9 cellular contexts compared by ENCODE assay signal in the genomic region with DNA sequence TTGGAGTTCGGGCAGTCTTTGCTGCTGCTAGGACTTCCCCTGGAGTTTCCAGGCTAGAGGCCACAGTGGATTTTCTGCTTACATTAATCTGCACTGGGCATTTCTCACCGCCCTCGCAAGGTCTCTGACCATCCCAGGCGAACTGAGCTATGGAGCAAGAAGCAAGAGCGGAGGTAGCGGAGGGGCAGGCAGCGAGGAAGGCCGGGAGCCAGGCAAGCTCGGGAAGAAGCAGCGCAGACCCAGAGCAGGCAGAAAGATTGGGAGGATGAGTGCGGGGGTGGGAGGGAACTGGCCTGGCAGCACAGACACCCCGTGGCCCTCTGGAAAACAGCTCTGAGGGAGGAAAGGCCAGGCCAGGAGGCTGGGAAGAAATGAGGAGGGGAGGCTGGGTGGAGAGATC. TPM values are rescaled to one million over a fixed set of nuclear protein-coding genes. Genes with fewer than 3 reads are reported as not detected.
DNase-seq lines count a peak whose midpoint lies in the region; ATAC-seq and TF ChIP-seq lines count a peak whose summit lies in the region.
"Had no signal": no experiment of that assay in that cellular context is flagged by ENCODE, and none has a peak within 500 bp of the region (broad histone marks: within the 10 kb centered on the region; RNA-seq: fewer than 3 reads in every experiment).

No MANE protein-coding gene starts in this region.

- in situ Hi-C loops in GM23248 (cut with MboI): no loop called here

- no peaks in the 10 kb centered on the region for H3K36me3 ChIP-seq in CD8-positive, alpha-beta T cell (ENCODE audit: insufficient read depth, low read length)
- H3K36me3 ChIP-seq in Peyer's patch (no peaks in the 10 kb centered on the region), smooth muscle cell (ENCODE audit: low read depth) (no peaks in the 10 kb centered on the region), GM23248 (ENCODE audit: low read depth) (no peaks in the 10 kb centered on the region)

- peak overlapping the region; percentile 86 for H3K27ac Mint-ChIP-seq in CD8-positive, alpha-beta T cell

- peak overlapping the region; percentile 70 for H3K4me3 Mint-ChIP-seq in CD8-positive, alpha-beta T cell

- no peak for DNase-seq in CD8-positive, alpha-beta T cell
- DNase-seq in Peyer's patch (no peak), fibroblast of mammary gland (ENCODE audit: low read depth) (peak; percentile 66), smooth muscle cell (lab: John Stamatoyannopoulos, UW; ENCODE audit: unreplicated experiment) (peak; percentile 25), GM19238 (ENCODE audit: insufficient read length, low spot score) (no peak), GM23248 (no peak)
- DNase-seq: amygdala, NCI-H2081 treated with DMSO at 0.1 percent for 48 hours had no signal

- intact Hi-C loops in CD8-positive, alpha-beta T cell (cut with DNase I, micrococcal nuclease): no loop called here

- peaks cover 65% of the 10 kb centered on the region for H3K36me3 Mint-ChIP-seq in CD8-positive, alpha-beta T cell

- H3K9me3 ChIP-seq in CD8-positive, alpha-beta T cell (ENCODE audit: low read length): no peaks in the 10 kb centered on the region
- H3K9me3 ChIP-seq in Peyer's patch: no peaks in the 10 kb centered on the region
- H3K9me3 ChIP-seq in smooth muscle cell (replicated peaks; ENCODE audit: low read depth): no peaks in the 10 kb centered on the region
- H3K9me3 ChIP-seq in GM23248 (ENCODE audit: low read depth): no peaks in the 10 kb centered on the region

- peak overlapping the region; percentile 46 for H3K4me2 ChIP-seq in smooth muscle cell
- no peak overlapping the region for H3K4me2 ChIP-seq in GM23248 (ENCODE audit: unreplicated experiment)

- H3K27me3 Mint-ChIP-seq in CD8-positive, alpha-beta T cell (ENCODE audit: low read depth): no peaks in the 10 kb centered on the region

- no peaks in the 10 kb centered on the region for H3K27me3 ChIP-seq in CD8-positive, alpha-beta T cell (ENCODE audit: insufficient read depth, low read length)
- H3K27me3 ChIP-seq in Peyer's patch (no peaks in the 10 kb centered on the region), smooth muscle cell (ENCODE audit: low read depth) (no peaks in the 10 kb centered on the region), GM23248 (replicated peaks; ENCODE audit: insufficient read depth) (no peaks in the 10 kb centered on the region)

- H3K27ac ChIP-seq in CD8-positive, alpha-beta T cell (ENCODE audit: low read depth, low read length): no peak overlapping the region
- H3K27ac ChIP-seq in Peyer's patch (peak overlapping the region; percentile 18 to 95 (median 42)), smooth muscle cell (ENCODE audit: low read depth) (peak overlapping the region; percentile 78), GM23248 (no peak overlapping the region)

- H3K9me2 ChIP-seq in GM23248 (ENCODE audit: insufficient read depth): no peaks in the 10 kb centered on the region

- TF ChIP-seq CTCF in CD8-positive, alpha-beta T cell (IDR thresholded peaks at IDR 0.05): no peak
- TF ChIP-seq CTCF in Peyer's patch (IDR thresholded peaks at IDR 0.05) (no peak), fibroblast of mammary gland (conservative IDR thresholded peaks at IDR 0.05; ENCODE audit: control insufficient read depth, insufficient read depth, low read depth, low read length) (no peak), smooth muscle cell (IDR thresholded peaks at IDR 0.05; ENCODE audit: borderline replicate concordance, insufficient read depth, poor library complexity, severe bottlenecking) (no peak)

- H3K9me3 Mint-ChIP-seq in CD8-positive, alpha-beta T cell: no peaks in the 10 kb centered on the region

- H4K20me1 ChIP-seq in smooth muscle cell (ENCODE audit: low read depth): peaks cover 80% of the 10 kb centered on the region
- H4K20me1 ChIP-seq in GM23248 (ENCODE audit: insufficient read depth): peaks cover 4% of the 10 kb centered on the region; the same call in 1 of the 2 replicates

- H3K9ac ChIP-seq in smooth muscle cell (ENCODE audit: low read depth) (no peak overlapping the region), GM23248 (no peak overlapping the region)

- no peak for TF ChIP-seq POLR2A in Peyer's patch (IDR thresholded peaks at IDR 0.05)

- H2AFZ ChIP-seq in smooth muscle cell (ENCODE audit: low read depth) (no peak overlapping the region), GM23248 (no peak overlapping the region)

- peaks cover 76% of the 10 kb centered on the region for H3K79me2 ChIP-seq in smooth muscle cell (ENCODE audit: low read depth)
- H3K79me2 ChIP-seq in GM23248 (ENCODE audit: insufficient read depth): peaks cover 86% of the 10 kb centered on the region

- POLR2A ChIA-PET in CD8-positive, alpha-beta T cell (lab: Charles Lee): interaction anchor here (0.8 to 7.3 kb wide), 3 partner anchors 12 to 20 kb away, joined by 3 to 59 read pairs (median 3); no protein-coding TSS in a partner anchor

- H3F3A ChIP-seq in smooth muscle cell (ENCODE audit: low read depth): peaks cover 10% of the 10 kb centered on the region
- peaks cover 14% of the 10 kb centered on the region; the same call in 1 of the 2 replicates for H3F3A ChIP-seq in GM23248 (ENCODE audit: insufficient read depth)

- CTCF ChIA-PET in CD8-positive, alpha-beta T cell (lab: Charles Lee): interaction anchor here (0.6 to 16.2 kb wide), 6 partner anchors 9 to 102 kb away, joined by 3 to 392 read pairs (median 4); a partner anchor contains a TSS

- peaks cover 76% of the 10 kb centered on the region for H3K4me1 Mint-ChIP-seq in CD8-positive, alpha-beta T cell (ENCODE audit: low read depth)

- 19% methylated on average over 12 of the region's 12 CpGs for WGBS in smooth muscle cell (ENCODE audit: low lambda C conversion rate)
- 94 to 95% methylated on average over 12 of the region's 12 CpGs for WGBS in GM23248 (ENCODE audit: low coverage in 1 of 2, low lambda C conversion rate in 2 of 2, missing lambda C conversion rate in 2 of 2), 2 experiments

- H3K4me1 ChIP-seq in CD8-positive, alpha-beta T cell (ENCODE audit: insufficient read depth, low read length): peaks cover 76% of the 10 kb centered on the region
- H3K4me1 ChIP-seq in Peyer's patch (peaks cover 0 to 39% (median 18%) of the 10 kb centered on the region in 4 donors), smooth muscle cell (ENCODE audit: low read depth) (peaks cover 32% of the 10 kb centered on the region), GM23248 (ENCODE audit: insufficient read depth) (peaks cover 11% of the 10 kb centered on the region)

- no peak overlapping the region for H3K4me3 ChIP-seq in CD8-positive, alpha-beta T cell (ENCODE audit: low read depth, low read length)
- H3K4me3 ChIP-seq in Peyer's patch (no peak overlapping the region), fibroblast of mammary gland (ENCODE audit: control insufficient read depth, low read depth, low read length) (peak overlapping the region; percentile 3), smooth muscle cell (no peak overlapping the region), GM23248 (no peak overlapping the region)

- no peak for ATAC-seq in CD8-positive, alpha-beta T cell
- ATAC-seq in GM18870 (IDR thresholded peaks at IDR 0.05; ENCODE audit: unreplicated experiment): no peak

RNA-seq across cellular contexts. Expression of a gene that starts 3.8 kb away (rescaled TPM):
- 100 to 1,000 TPM; 194 to 199 TPM for total RNA-seq in CD8-positive, alpha-beta T cell
- total RNA-seq in Peyer's patch (10 to 100 TPM; 29.6 to 84.2 (median 43.1) TPM), smooth muscle cell (66.5 and 81.2 TPM in 2 replicates)
- polyA plus RNA-seq in smooth muscle cell (209 and 233 TPM in 2 replicates), GM23248 (2016; fragmentation: Nextera tagmentation; extraction: Ambion mirVana) (370 and 399 TPM in 2 replicates)
- 144 and 145 TPM in 2 replicates for total RNA-seq in GM23248 (2014; rRNA removed; shearing (Covaris generic))

RNA-seq across cellular contexts. Expression of a gene that starts 34.2 kb away (rescaled TPM):
- 10 to 100 TPM; 50.8 to 56.5 TPM for total RNA-seq in CD8-positive, alpha-beta T cell
- total RNA-seq in Peyer's patch (10 to 100 TPM; 57.8 to 81.4 (median 74.4) TPM), smooth muscle cell (20.8 and 35.4 TPM in 2 replicates)
- polyA plus RNA-seq in smooth muscle cell (18.0 and 21.6 TPM in 2 replicates), GM23248 (2016; fragmentation: Nextera tagmentation; extraction: Ambion mirVana) (18.1 and 20.5 TPM in 2 replicates)
- 68.0 and 83.9 TPM in 2 replicates for total RNA-seq in GM23248 (2014; rRNA removed; shearing (Covaris generic))

Comparison
In these comparisons a context has a peak if more than half of its experiments do, and no peak if none do; other contexts are left out.
1. DNase-seq: peak in fibroblast of mammary gland (single experiment) and smooth muscle cell (single experiment); none in CD8-positive, alpha-beta T cell (0 of 7), Peyer's patch (0 of 3), GM19238 (single experiment) and GM23248 (single experiment).
2. H3K27ac ChIP-seq: peak in Peyer's patch (4 of 4) and smooth muscle cell (single experiment); none in CD8-positive, alpha-beta T cell (single experiment) and GM23248 (single experiment).